ENCODE assay signal across 20 cellular contexts in genomic region chr12:117603316-117604113, GRCh38.
"Had no signal": no experiment of that assay in that cellular context is flagged by ENCODE, and none has a peak within 500 bp of the region (broad histone marks: within the 10 kb centered on the region; RNA-seq: fewer than 3 reads in every experiment).

No MANE protein-coding gene starts in this region.

- H3K9me3 Mint-ChIP-seq: activated T-helper 2 cell treated with anti-CD3 and anti-CD28 coated beads, Interferon-gamma antibody, Interleukin-2, Interleukin-4, amounts not matched to agents 10 μg/mL and 5 μg/mL and 100 μg/mL, durations not matched to agents 14 hours and 24 hours and 36 hours; stimulated activated effector memory CD8-positive, alpha-beta T cell treated with anti-CD3 and anti-CD28 coated beads, Interleukin-12 subunit alpha, Interleukin-12 subunit beta, amount 100 ng/mL, for 72 hours had no signal

- H3K27me3 ChIP-seq: body of pancreas, tibial nerve had no signal

- H3K4me1 Mint-ChIP-seq: activated naive CD4-positive, alpha-beta T cell treated with anti-CD3 and anti-CD28 coated beads, Interleukin-2, amount 10 ng/mL, durations not matched to agents 7 days and 5 days; naive thymus-derived CD8-positive, alpha-beta T cell; stimulated activated effector memory CD8-positive, alpha-beta T cell treated with anti-CD3 and anti-CD28 coated beads, Interleukin-12 subunit alpha, Interleukin-12 subunit beta, amount 100 ng/mL, for 72 hours had no signal

- H3K4me3 Mint-ChIP-seq: activated naive CD4-positive, alpha-beta T cell treated with anti-CD3 and anti-CD28 coated beads, Interleukin-2, amount 10 ng/mL, durations not matched to agents 7 days and 5 days; effector memory CD8-positive, alpha-beta T cell; naive thymus-derived CD8-positive, alpha-beta T cell; stimulated activated effector memory CD8-positive, alpha-beta T cell treated with anti-CD3 and anti-CD28 coated beads, Interleukin-12 subunit alpha, Interleukin-12 subunit beta, amount 100 ng/mL, for 72 hours had no signal

- FAIRE-seq: small intestine had no signal

- ATAC-seq: body of pancreas; effector memory CD8-positive, alpha-beta T cell; left colon; mucosa of descending colon; naive thymus-derived CD8-positive, alpha-beta T cell; stimulated activated effector memory CD8-positive, alpha-beta T cell treated with anti-CD3 and anti-CD28 coated beads, Interleukin-12 subunit alpha, Interleukin-12 subunit beta, amount 100 ng/mL, for 72 hours had no signal

- H3K27ac Mint-ChIP-seq: activated naive CD4-positive, alpha-beta T cell treated with anti-CD3 and anti-CD28 coated beads, Interleukin-2, amount 10 ng/mL, durations not matched to agents 7 days and 5 days; activated T-helper 2 cell treated with anti-CD3 and anti-CD28 coated beads, Interferon-gamma antibody, Interleukin-2, Interleukin-4, amounts not matched to agents 10 μg/mL and 5 μg/mL and 100 μg/mL, durations not matched to agents 14 hours and 24 hours and 36 hours; effector memory CD8-positive, alpha-beta T cell; naive thymus-derived CD8-positive, alpha-beta T cell; progenitor cell of endocrine pancreas; stimulated activated effector memory CD8-positive, alpha-beta T cell treated with anti-CD3 and anti-CD28 coated beads, Interleukin-12 subunit alpha, Interleukin-12 subunit beta, amount 100 ng/mL, for 72 hours had no signal

- H3K9me3 ChIP-seq: body of pancreas, mucosa of descending colon, tibial nerve had no signal

- H3K36me3 ChIP-seq: tibial nerve had no signal

- DNase-seq: activated CD4-positive, alpha-beta T cell treated with anti-CD3 and anti-CD28 coated beads, Interleukin-2, amount 50 U/mL, for 1 hour; activated CD4-positive, CD25-positive, alpha-beta regulatory T cell; activated naive CD4-positive, alpha-beta T cell treated with anti-CD3 and anti-CD28 coated beads, Interleukin-2, amount 10 ng/mL, durations not matched to agents 7 days and 5 days; activated T-cell treated with anti-CD3 and anti-CD28 coated beads for 4 hours; body of pancreas; central memory CD4-positive, alpha-beta T cell; cortex of kidney; effector memory CD8-positive, alpha-beta T cell; erythroblast; hippocampal formation; left colon; mammary epithelial cell; mucosa of descending colon; naive thymus-derived CD8-positive, alpha-beta T cell; nucleus accumbens; small intestine had no signal

- H3K27ac ChIP-seq: body of pancreas, tibial nerve had no signal

- H3K36me3 Mint-ChIP-seq: activated naive CD4-positive, alpha-beta T cell treated with anti-CD3 and anti-CD28 coated beads, Interleukin-2, amount 10 ng/mL, durations not matched to agents 7 days and 5 days; naive thymus-derived CD8-positive, alpha-beta T cell; stimulated activated effector memory CD8-positive, alpha-beta T cell treated with anti-CD3 and anti-CD28 coated beads, Interleukin-12 subunit alpha, Interleukin-12 subunit beta, amount 100 ng/mL, for 72 hours had no signal

- H3K27me3 Mint-ChIP-seq: effector memory CD8-positive, alpha-beta T cell had no signal

- H3K4me3 ChIP-seq: body of pancreas, mucosa of descending colon, tibial nerve had no signal
